In genomic region chr11:16840951-16841350, GRCh38 we compare ENCODE assay signal across 15 cellular contexts.
DNase-seq lines count a peak whose midpoint lies in the region; ATAC-seq and TF ChIP-seq lines count a peak whose summit lies in the region.
"Had no signal": no experiment of that assay in that cellular context is flagged by ENCODE, and none has a peak within 500 bp of the region (broad histone marks: within the 10 kb centered on the region; RNA-seq: fewer than 3 reads in every experiment).

No MANE protein-coding gene starts in this region.

- in situ Hi-C loops in ACHN (cut with HindIII; ENCODE audit: low pct_ligation_motif_present, low pct_unique_long_range_greater_than_20kb, low sequenced_read_pairs), result no loop called here

- no peaks in the 10 kb centered on the region for H3K9me2 ChIP-seq in GM23338 (ENCODE audit: insufficient read depth)

- no peaks in the 10 kb centered on the region for H3K9me3 Mint-ChIP-seq in GM23338
- no peaks in the 10 kb centered on the region for H3K9me3 Mint-ChIP-seq in natural killer cell
- H3K9me3 Mint-ChIP-seq: CD4-positive, alpha-beta T cell; H9; IgD-negative memory B cell had no signal

- peaks cover 10% of the 10 kb centered on the region; the same call in 2 of the 3 replicates for H3K36me3 Mint-ChIP-seq in GM23338 (ENCODE audit: low read depth)
- H3K36me3 Mint-ChIP-seq in natural killer cell, result no peaks in the 10 kb centered on the region

- intact Hi-C loops in natural killer cell (cut with micrococcal nuclease), result no loop called here

- H3K4me2 ChIP-seq in GM23338, result no peak overlapping the region

- 0 out of 2 replicates have a peak overlapping the region, but pooled peaks have one; percentile 6 for H3K27ac ChIP-seq in GM23338 (ENCODE audit: low read depth)

- H3K36me3 ChIP-seq in GM23338 (ENCODE audit: insufficient read depth), result no peaks in the 10 kb centered on the region

- no peaks in the 10 kb centered on the region; the same call in 2 of the 3 replicates for H3K4me1 Mint-ChIP-seq in GM23338
- no peaks in the 10 kb centered on the region for H3K4me1 Mint-ChIP-seq in natural killer cell
- H3K4me1 Mint-ChIP-seq: IgD-negative memory B cell had no signal

- no peaks in the 10 kb centered on the region for H3K79me2 ChIP-seq in GM23338 (replicated peaks; ENCODE audit: insufficient read depth)

- no peaks in the 10 kb centered on the region for H3F3A ChIP-seq in GM23338 (replicated peaks; ENCODE audit: low read depth)

- ATAC-seq in GM23338, result no peak
- ATAC-seq in natural killer cell, result no peak
- no peak for ATAC-seq in GM19328 (IDR thresholded peaks at IDR 0.05; ENCODE audit: unreplicated experiment)
- ATAC-seq: GM12878 had no signal

- DNase-seq in ACHN (peak; percentile 61), GM23338 (ENCODE audit: low spot score) (no peak), kidney tubule cell (ENCODE audit: low spot score) (peak; percentile 62), renal cortical epithelial cell (ENCODE audit: low read depth) (peak; percentile 69), medulla oblongata (ENCODE audit: extremely low spot score) (no peak), natural killer cell (no peak)
- DNase-seq: 8988T; C1 segment of cervical spinal cord; CD4-positive, alpha-beta T cell; DMS79; GOT3; H9 had no signal

- no peak overlapping the region for H3K4me3 ChIP-seq in GM23338
- H3K4me3 ChIP-seq: GM12878 had no signal

- no peaks in the 10 kb centered on the region; the same call in 1 of the 2 replicates for H4K20me1 ChIP-seq in GM23338 (replicated peaks; ENCODE audit: insufficient read depth)

- H3K27me3 ChIP-seq in GM23338 (ENCODE audit: insufficient read depth), result no peaks in the 10 kb centered on the region

- H2AFZ ChIP-seq in GM23338, result no peak overlapping the region

- TF ChIP-seq CTCF in GM23338 (conservative IDR thresholded peaks at IDR 0.05; ENCODE audit: low read depth in 2 of 2) (no peak), natural killer cell (IDR thresholded peaks at IDR 0.05) (no peak)

- H3K27ac Mint-ChIP-seq in GM23338 (no peak overlapping the region), natural killer cell (no peak overlapping the region)
- H3K27ac Mint-ChIP-seq: CD4-positive, alpha-beta T cell had no signal

- H3K4me3 Mint-ChIP-seq in GM23338 (no peak overlapping the region), natural killer cell (no peak overlapping the region)
- H3K4me3 Mint-ChIP-seq: CD4-positive, alpha-beta T cell; H9; IgD-negative memory B cell had no signal

- H3K27me3 Mint-ChIP-seq in GM23338 (ENCODE audit: insufficient read depth, low read depth, poor library complexity), result no peaks in the 10 kb centered on the region
- H3K27me3 Mint-ChIP-seq in natural killer cell (ENCODE audit: low read depth in 2 of 2), result no peaks in the 10 kb centered on the region
- H3K27me3 Mint-ChIP-seq: CD4-positive, alpha-beta T cell; IgD-negative memory B cell had no signal

- H3K4me1 ChIP-seq in GM23338 (ENCODE audit: insufficient read depth), result no peaks in the 10 kb centered on the region

TF ChIP-seq in GM23338, 12 proteins besides CTCF, POLR2A, EP300 and RAD21 (continues in another document):
- TF ChIP-seq ZNF462 (CRISPR knock-in tag; IDR thresholded peaks at IDR 0.05) (no peak), JUNB (IDR thresholded peaks at IDR 0.05; ENCODE audit: unreplicated experiment) (no peak), CREB1 (CRISPR knock-in tag; IDR thresholded peaks at IDR 0.05; ENCODE audit: low read depth) (no peak), EZH2 (IDR thresholded peaks at IDR 0.05; ENCODE audit: low read depth, unreplicated experiment) (no peak), ZNF331 (CRISPR knock-in tag; IDR thresholded peaks at IDR 0.05; ENCODE audit: low read depth) (no peak), EZH2phosphoT487 (IDR thresholded peaks at IDR 0.05; ENCODE audit: unreplicated experiment) (no peak), NANOG (IDR thresholded peaks at IDR 0.05; ENCODE audit: borderline replicate concordance) (no peak), STAT1 (IDR thresholded peaks at IDR 0.05; ENCODE audit: unreplicated experiment) (no peak)
- TF ChIP-seq, protein P1, sequence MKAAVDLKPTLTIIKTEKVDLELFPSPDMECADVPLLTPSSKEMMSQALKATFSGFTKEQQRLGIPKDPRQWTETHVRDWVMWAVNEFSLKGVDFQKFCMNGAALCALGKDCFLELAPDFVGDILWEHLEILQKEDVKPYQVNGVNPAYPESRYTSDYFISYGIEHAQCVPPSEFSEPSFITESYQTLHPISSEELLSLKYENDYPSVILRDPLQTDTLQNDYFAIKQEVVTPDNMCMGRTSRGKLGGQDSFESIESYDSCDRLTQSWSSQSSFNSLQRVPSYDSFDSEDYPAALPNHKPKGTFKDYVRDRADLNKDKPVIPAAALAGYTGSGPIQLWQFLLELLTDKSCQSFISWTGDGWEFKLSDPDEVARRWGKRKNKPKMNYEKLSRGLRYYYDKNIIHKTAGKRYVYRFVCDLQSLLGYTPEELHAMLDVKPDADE (IDR thresholded peaks at IDR 0.05), result no peak

Comparison
In these comparisons a context has a peak if more than half of its experiments do, and no peak if none do; other contexts are left out.
1. DNase-seq: peak in ACHN (single experiment), kidney tubule cell (single experiment) and renal cortical epithelial cell (single experiment); none in GM23338 (single experiment), medulla oblongata (single experiment) and natural killer cell (single experiment).